ENCODE assay signal across 1 cellular context in the genomic region with DNA sequence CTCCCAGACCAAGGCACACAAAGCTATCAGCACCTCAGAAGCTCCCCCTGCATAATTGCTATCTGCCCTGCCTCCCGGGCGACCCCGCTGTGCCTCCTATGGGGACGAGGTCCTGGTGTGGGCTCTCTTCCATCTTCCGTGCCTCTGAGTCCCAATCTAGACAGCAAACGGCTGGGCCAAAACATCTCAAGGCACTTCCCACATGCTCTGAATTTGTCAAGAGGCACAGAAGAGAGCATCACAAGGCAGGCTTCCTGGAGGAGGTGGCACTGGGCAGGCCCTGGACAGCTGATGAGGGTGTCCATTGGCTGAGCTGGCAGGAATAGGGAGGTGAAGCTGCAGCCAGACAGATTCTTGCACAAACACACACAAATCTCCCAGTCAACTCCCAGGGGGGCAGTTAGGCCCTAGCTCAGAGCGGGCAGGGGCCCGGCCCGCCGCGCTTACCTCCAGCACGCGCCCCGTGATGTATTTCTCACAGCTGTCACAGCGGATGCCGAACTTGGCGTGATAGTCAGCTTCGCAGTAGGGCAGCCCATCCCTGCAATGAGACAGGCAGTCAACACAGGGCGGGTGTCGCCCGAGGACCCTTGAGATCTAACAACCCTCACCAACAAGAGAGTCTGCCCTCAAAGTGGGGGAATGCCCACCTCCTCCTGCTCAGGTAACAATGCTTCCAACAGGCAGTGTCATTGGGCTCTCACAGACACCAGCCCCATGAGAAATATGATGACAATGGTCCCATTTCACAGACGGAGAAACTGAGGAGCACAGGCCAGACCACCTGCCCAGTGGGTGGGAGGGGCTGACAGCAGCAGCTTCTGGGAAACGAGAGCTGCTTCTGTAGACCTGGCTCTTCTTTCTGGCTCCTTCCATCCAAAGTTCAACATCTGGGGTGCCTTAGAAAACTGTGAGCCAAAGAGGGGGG.
A peak's percentile ranks its signal among the peaks of the same experiment; 100 is the strongest.
TF ChIP-seq lines count a peak whose summit lies in the region.

No MANE protein-coding gene starts in this region.

TF ChIP-seq in HepG2, 621 proteins besides CTCF, POLR2A, EP300 and RAD21 (continued from another document):
- TF ChIP-seq ZNF362 (CRISPR knock-in tag; IDR thresholded peaks at IDR 0.05; ENCODE audit: borderline replicate concordance) (no peak), ZNF629 (CRISPR knock-in tag; conservative IDR thresholded peaks at IDR 0.05) (peak; percentile 80), HMG20B (CRISPR knock-in tag; conservative IDR thresholded peaks at IDR 0.05) (no peak), ZNF232 (CRISPR knock-in tag; IDR thresholded peaks at IDR 0.05; ENCODE audit: borderline replicate concordance) (no peak)
